ENCODE assay signal across 33 cellular contexts in the genomic region with DNA sequence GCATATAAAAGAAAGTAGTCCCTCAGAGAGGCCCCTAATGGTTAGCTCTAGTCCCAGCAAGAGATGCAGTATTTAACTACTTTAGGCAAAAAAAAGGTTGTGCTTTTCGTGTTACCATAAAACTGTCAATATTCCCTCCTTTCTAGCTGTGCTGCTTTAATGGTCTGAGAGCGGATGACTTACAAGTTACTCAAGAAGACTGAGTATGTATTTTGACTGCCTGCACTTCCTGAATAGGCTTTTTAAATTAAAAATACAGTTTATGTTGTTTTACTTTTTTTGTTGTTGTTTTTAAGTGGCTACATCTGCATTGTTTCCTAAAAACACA.
"Had no signal": no experiment of that assay in that cellular context is flagged by ENCODE, and none has a peak within 500 bp of the region (broad histone marks: within the 10 kb centered on the region; RNA-seq: fewer than 3 reads in every experiment).

No MANE protein-coding gene starts in this region.

- H3K27ac ChIP-seq: adrenal gland, body of pancreas, esophagus squamous epithelium, VCaP had no signal

- ATAC-seq: activated CD4-positive, CD25-positive, alpha-beta regulatory T cell treated with anti-CD3 and anti-CD28 coated beads, Interleukin-2, amount 50 U/mL, for 24 hours; activated CD8-positive, alpha-beta T cell treated with anti-CD3 and anti-CD28 coated beads for 36 hours; activated naive CD8-positive, alpha-beta T cell treated with anti-CD3 and anti-CD28 coated beads, Interleukin-2, amount 50 U/mL, for 24 hours; activated T-cell treated with anti-CD3 and anti-CD28 coated beads, Interleukin-2, amount 50 U/mL, for 4 hours; activated T-helper 17 cell treated with anti-CD3 and anti-CD28 coated beads, Interleukin-2, amount 50 U/mL, for 72 hours; body of pancreas; effector memory CD8-positive, alpha-beta T cell; T-helper 17 cell had no signal

- H3K27ac Mint-ChIP-seq: activated B cell treated with CpG ODN at 0.5 μM for 24 hours; activated CD8-positive, alpha-beta T cell treated with anti-CD3 and anti-CD28 coated beads for 36 hours; activated naive CD8-positive, alpha-beta T cell treated with anti-CD3 and anti-CD28 coated beads for 36 hours; activated naive CD8-positive, alpha-beta T cell treated with anti-CD3 and anti-CD28 coated beads, Interleukin-2, amount 50 U/mL, for 24 hours; activated T-helper 17 cell treated with anti-CD3 and anti-CD28 coated beads, Interleukin-2, amount 50 U/mL, for 72 hours; effector memory CD8-positive, alpha-beta T cell; T-helper 17 cell; T-helper 2 cell treated with Interferon-gamma antibody and Interleukin-4, amounts not matched to agents 5 μg/mL and 100 μg/mL, for 36 hours had no signal

- H3K4me1 Mint-ChIP-seq: activated B cell treated with CpG ODN at 0.5 μM for 24 hours; activated naive CD8-positive, alpha-beta T cell treated with anti-CD3 and anti-CD28 coated beads for 36 hours; activated naive CD8-positive, alpha-beta T cell treated with anti-CD3 and anti-CD28 coated beads, Interleukin-2, amount 50 U/mL, for 24 hours; activated T-helper 17 cell treated with anti-CD3 and anti-CD28 coated beads, Interleukin-2, amount 50 U/mL, for 72 hours had no signal

- DNase-seq: activated B cell treated with CpG ODN at 0.5 μM for 24 hours; activated CD4-positive, alpha-beta T cell treated with anti-CD3 and anti-CD28 coated beads for 48 hours; activated CD4-positive, alpha-beta T cell treated with anti-CD3 and anti-CD28 coated beads, Interleukin-2, amount 50 U/mL, for 1 hour; activated CD4-positive, alpha-beta T cell treated with anti-CD3 and anti-CD28 coated beads, Interleukin-2, amount 50 U/mL, for 48 hours; activated CD8-positive, alpha-beta memory T cell treated with anti-CD3 and anti-CD28 coated beads for 24 hours; activated CD8-positive, alpha-beta T cell treated with anti-CD3 and anti-CD28 coated beads for 36 hours; activated effector memory CD4-positive, alpha-beta T cell treated with Interleukin-2 at 50 U/mL for 16 hours; activated gamma-delta T cell treated with Interleukin-2 at 50 U/mL for 16 hours; activated naive CD4-positive, alpha-beta T cell treated with anti-CD3 and anti-CD28 coated beads, Interleukin-2, amount 50 U/mL, for 16 hours; activated naive CD4-positive, alpha-beta T cell treated with Interleukin-2 at 50 U/mL for 16 hours; activated naive CD8-positive, alpha-beta T cell treated with anti-CD3 and anti-CD28 coated beads for 36 hours; activated naive CD8-positive, alpha-beta T cell treated with anti-CD3 and anti-CD28 coated beads, Interleukin-2, amount 50 U/mL, for 24 hours; activated T-cell treated with anti-CD3 and anti-CD28 coated beads, Interleukin-2, amount 50 U/mL, for 4 hours; adrenal gland; amygdala; aorta; body of pancreas; caudate nucleus; cortex of kidney; dermis blood vessel endothelial cell; effector CD4-positive, alpha-beta T cell; effector memory CD8-positive, alpha-beta T cell; esophagus squamous epithelium; foreskin melanocyte; head of caudate nucleus; T-helper 1 cell; T-helper 17 cell; T1000 had no signal

- H3K9me3 ChIP-seq: body of pancreas, esophagus squamous epithelium had no signal

- H3K4me3 ChIP-seq: adrenal gland, body of pancreas, esophagus squamous epithelium had no signal

- H3K4me1 ChIP-seq: esophagus squamous epithelium had no signal

- H3K36me3 Mint-ChIP-seq: activated naive CD8-positive, alpha-beta T cell treated with anti-CD3 and anti-CD28 coated beads for 36 hours had no signal

- H3K9me3 Mint-ChIP-seq: activated B cell treated with CpG ODN at 0.5 μM for 24 hours; activated CD8-positive, alpha-beta T cell treated with anti-CD3 and anti-CD28 coated beads for 36 hours; activated T-cell treated with anti-CD3 and anti-CD28 coated beads, Interleukin-2, amount 50 U/mL, for 4 hours; activated T-helper 17 cell treated with anti-CD3 and anti-CD28 coated beads, Interleukin-2, amount 50 U/mL, for 72 hours; effector memory CD8-positive, alpha-beta T cell; T-helper 2 cell treated with Interferon-gamma antibody and Interleukin-4, amounts not matched to agents 5 μg/mL and 100 μg/mL, for 36 hours had no signal

- H3K27me3 ChIP-seq: adrenal gland, body of pancreas, esophagus squamous epithelium had no signal

- H3K4me3 Mint-ChIP-seq: activated B cell treated with CpG ODN at 0.5 μM for 24 hours; activated CD8-positive, alpha-beta T cell treated with anti-CD3 and anti-CD28 coated beads for 36 hours; activated naive CD8-positive, alpha-beta T cell treated with anti-CD3 and anti-CD28 coated beads for 36 hours; activated naive CD8-positive, alpha-beta T cell treated with anti-CD3 and anti-CD28 coated beads, Interleukin-2, amount 50 U/mL, for 24 hours; activated T-cell treated with anti-CD3 and anti-CD28 coated beads, Interleukin-2, amount 50 U/mL, for 4 hours; activated T-helper 17 cell treated with anti-CD3 and anti-CD28 coated beads, Interleukin-2, amount 50 U/mL, for 72 hours; effector memory CD8-positive, alpha-beta T cell; T-helper 17 cell; T-helper 2 cell treated with Interferon-gamma antibody and Interleukin-4, amounts not matched to agents 5 μg/mL and 100 μg/mL, for 36 hours had no signal

- FAIRE-seq: colon had no signal

- H3K27me3 Mint-ChIP-seq: effector memory CD8-positive, alpha-beta T cell; T-helper 17 cell had no signal

- H3K36me3 ChIP-seq: adrenal gland, esophagus squamous epithelium had no signal
